ENCODE assay signal across 14 cellular contexts in the genomic region with DNA sequence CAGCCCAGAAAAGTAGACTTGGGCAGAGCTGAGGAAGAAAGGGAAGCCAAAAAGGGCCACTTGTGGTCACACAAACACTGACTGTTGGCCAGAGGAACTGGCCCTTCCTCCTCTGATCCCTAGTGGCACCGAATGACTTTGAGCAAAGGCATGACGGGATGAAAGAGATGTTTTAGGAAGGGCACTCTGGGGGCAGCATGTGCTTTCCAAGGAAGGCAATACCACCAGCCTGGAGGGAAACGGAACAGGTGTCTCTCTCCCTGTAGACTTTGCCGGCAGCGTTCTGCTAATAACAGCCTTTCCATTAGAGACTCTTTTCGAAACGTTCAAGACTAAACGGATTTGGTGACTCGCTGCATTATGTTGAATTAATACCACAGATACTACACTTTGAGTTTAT. TPM values are rescaled to one million over a fixed set of nuclear protein-coding genes. Genes with fewer than 3 reads are reported as not detected.
DNase-seq lines count a peak whose midpoint lies in the region; TF ChIP-seq lines count a peak whose summit lies in the region.
"Had no signal": no experiment of that assay in that cellular context is flagged by ENCODE, and none has a peak within 500 bp of the region (broad histone marks: within the 10 kb centered on the region; RNA-seq: fewer than 3 reads in every experiment).

No MANE protein-coding gene starts in this region.

- H3K4me3 ChIP-seq in sigmoid colon (no peak overlapping the region), mesendoderm (ENCODE audit: low read length) (no peak overlapping the region)
- H3K4me3 ChIP-seq: GM12878 had no signal

- no peaks in the 10 kb centered on the region for H3K9me3 ChIP-seq in sigmoid colon

- no peak overlapping the region for H4K8ac ChIP-seq in mesendoderm (ENCODE audit: low read depth, low read length)

- H3K4me1 ChIP-seq in sigmoid colon (no peaks in the 10 kb centered on the region), mesendoderm (ENCODE audit: control insufficient read depth, low read depth, low read length) (no peaks in the 10 kb centered on the region)

- H3K79me2 ChIP-seq in mesendoderm (ENCODE audit: control insufficient read depth, insufficient read depth, low read length) = no peaks in the 10 kb centered on the region

- H3K4me3 Mint-ChIP-seq in chondrocyte (ENCODE audit: unreplicated experiment) = no peak overlapping the region
- H3K4me3 Mint-ChIP-seq: CD4-positive, alpha-beta memory T cell; H9 had no signal

- H3K23ac ChIP-seq in mesendoderm (ENCODE audit: low read length) = no peak overlapping the region

- no peak for TF ChIP-seq EP300 in sigmoid colon (IDR thresholded peaks at IDR 0.05)

- no peaks in the 10 kb centered on the region for H3K79me1 ChIP-seq in mesendoderm (ENCODE audit: low read length)

- H3K27me3 ChIP-seq in sigmoid colon (peaks cover 0 to 11% (median 0%) of the 10 kb centered on the region in 3 donors), mesendoderm (ENCODE audit: insufficient read depth, low read length, poor library complexity) (no peaks in the 10 kb centered on the region)

- no peak overlapping the region for H2BK15ac ChIP-seq in mesendoderm (replicated peaks; ENCODE audit: low read depth)

- DNase-seq in activated effector memory CD4-positive, alpha-beta T cell treated with anti-CD3 and anti-CD28 coated beads, Interleukin-2, amount 50 U/mL, for 16 hours = peak; percentile 17
- no peak for DNase-seq in activated effector memory CD4-positive, alpha-beta T cell treated with Interleukin-2 at 50 U/mL for 16 hours
- peak; percentile 17 for DNase-seq in chondrocyte (ENCODE audit: low spot score)
- DNase-seq in sigmoid colon = peak; percentile 6
- no peak for DNase-seq in stimulated activated CD4-positive, alpha-beta T cell treated with anti-CD3 and anti-CD28 coated beads, Interleukin-4, amount 100 ng/mL, for 4 hours
- no peak for DNase-seq in SHP77 treated with DMSO at 0.1 percent for 48 hours (lab: John Stamatoyannopoulos, UW)
- no peak for DNase-seq in mesendoderm
- DNase-seq: ACHN; CD4-positive, alpha-beta memory T cell; DMS79; GOT3; H9 had no signal

- H2BK120ac ChIP-seq in mesendoderm (ENCODE audit: low read depth, low read length) = no peak overlapping the region

- H3K27me3 Mint-ChIP-seq in chondrocyte (ENCODE audit: low read depth) = peaks cover 44% of the 10 kb centered on the region

- H3K56ac ChIP-seq in mesendoderm (ENCODE audit: low read length) = no peak overlapping the region

- H3K4me2 ChIP-seq in mesendoderm (ENCODE audit: low read length) = no peak overlapping the region

- 79 to 91% methylated on average over 9 of the region's 9 CpGs for WGBS in sigmoid colon, 2 donors
- WGBS in mesendoderm (ENCODE audit: extremely low coverage, insufficient coverage, low lambda C conversion rate) = no CpG with 5 or more reads among the region's 9 CpGs

- TF ChIP-seq POLR2A in sigmoid colon (IDR thresholded peaks at IDR 0.05) = no peak

- no peak overlapping the region for H3K27ac Mint-ChIP-seq in chondrocyte (ENCODE audit: unreplicated experiment)
- H3K27ac Mint-ChIP-seq: CD4-positive, alpha-beta memory T cell had no signal

- H2AK5ac ChIP-seq in mesendoderm (ENCODE audit: low read length) = no peak overlapping the region

- TF ChIP-seq CTCF in chondrocyte (IDR thresholded peaks at IDR 0.05) (no peak), sigmoid colon (IDR thresholded peaks at IDR 0.05) (no peak)

- H3K4ac ChIP-seq in mesendoderm (ENCODE audit: low read depth, low read length) = no peak overlapping the region

- H3K18ac ChIP-seq in mesendoderm (ENCODE audit: low read length) = no peak overlapping the region

- intact Hi-C loops in sigmoid colon (cut with DNase I) = no loop called here

- H3K27ac ChIP-seq in sigmoid colon = no peak overlapping the region
- no peak overlapping the region for H3K27ac ChIP-seq in mesendoderm (ENCODE audit: low read depth, low read length)
- H3K27ac ChIP-seq: C4-2B had no signal

- no peaks in the 10 kb centered on the region for H3K4me1 Mint-ChIP-seq in chondrocyte (ENCODE audit: low read depth)
- H3K4me1 Mint-ChIP-seq: CD4-positive, alpha-beta memory T cell had no signal

- H3K36me3 Mint-ChIP-seq in chondrocyte (ENCODE audit: low read depth) = no peaks in the 10 kb centered on the region
- H3K36me3 Mint-ChIP-seq: CD4-positive, alpha-beta memory T cell had no signal

- H2BK5ac ChIP-seq in mesendoderm (ENCODE audit: low read length) = no peak overlapping the region

- no peaks in the 10 kb centered on the region for H3K9me3 Mint-ChIP-seq in chondrocyte (ENCODE audit: low read depth)
- H3K9me3 Mint-ChIP-seq: CD4-positive, alpha-beta memory T cell; H9 had no signal

- no peaks in the 10 kb centered on the region for H3K36me3 ChIP-seq in sigmoid colon
- H3K36me3 ChIP-seq in mesendoderm (ENCODE audit: control insufficient read depth, insufficient read depth, low read length) = no peaks in the 10 kb centered on the region

- H4K5ac ChIP-seq in mesendoderm (ENCODE audit: low read length) = no peak overlapping the region

- H3K9ac ChIP-seq in mesendoderm (ENCODE audit: low read length) = no peak overlapping the region

RNA-seq across cellular contexts. Expression of gene FBXO21, which starts 12.3 kb away (rescaled TPM):
- total RNA-seq in chondrocyte = 28.5 to 39.2 TPM (median 29.3 TPM) in 3 replicates
- total RNA-seq in sigmoid colon = 100 to 1,000 TPM in 2 of 4 donors, 10 to 100 TPM in 2; 40.7 to 134 (median 97.2) TPM
- 10 to 100 TPM in 1 of 3 donors, 1 to 10 TPM in 2; 6.6 to 14.5 (median 7.9) TPM for polyA plus RNA-seq in sigmoid colon
- 22.7 TPM for polyA plus RNA-seq in mesendoderm (2013, experiment 1 of 2)
- polyA plus RNA-seq in mesendoderm (2013, experiment 2 of 2) = 24.1 TPM

Comparison
In these comparisons a context has a peak if more than half of its experiments do, and no peak if none do; other contexts are left out.
1. DNase-seq: peak in activated effector memory CD4-positive, alpha-beta T cell treated with anti-CD3 and anti-CD28 coated beads, Interleukin-2, amount 50 U/mL, for 16 hours (single experiment), chondrocyte (single experiment) and sigmoid colon (single experiment); none in activated effector memory CD4-positive, alpha-beta T cell treated with Interleukin-2 at 50 U/mL for 16 hours (single experiment), stimulated activated CD4-positive, alpha-beta T cell treated with anti-CD3 and anti-CD28 coated beads, Interleukin-4, amount 100 ng/mL, for 4 hours (0 of 2), SHP77 treated with DMSO at 0.1 percent for 48 hours (single experiment) and mesendoderm (single experiment).